Comparison of ENCODE assay signal across 1 cellular context in genomic region chr17:78219396-78220150, GRCh38.
TF ChIP-seq lines count a peak whose summit lies in the region.

No MANE protein-coding gene starts in this region.

TF ChIP-seq in GM23338, 12 proteins besides CTCF, POLR2A, EP300 and RAD21 (continued from another document):
- TF ChIP-seq ZNF462 (CRISPR knock-in tag; IDR thresholded peaks at IDR 0.05) (no peak), CREB1 (CRISPR knock-in tag; IDR thresholded peaks at IDR 0.05; ENCODE audit: low read depth) (no peak), NANOG (IDR thresholded peaks at IDR 0.05; ENCODE audit: borderline replicate concordance) (no peak), ZNF331 (CRISPR knock-in tag; IDR thresholded peaks at IDR 0.05; ENCODE audit: low read depth) (no peak), STAT1 (IDR thresholded peaks at IDR 0.05; ENCODE audit: unreplicated experiment) (no peak), ETS1 (IDR thresholded peaks at IDR 0.05) (no peak)
